ENCODE assay signal across 15 cellular contexts in genomic region chr7:40327113-40327512, GRCh38.
DNase-seq lines count a peak whose midpoint lies in the region; ATAC-seq and TF ChIP-seq lines count a peak whose summit lies in the region.
"Had no signal": no experiment of that assay in that cellular context is flagged by ENCODE, and none has a peak within 500 bp of the region (broad histone marks: within the 10 kb centered on the region; RNA-seq: fewer than 3 reads in every experiment).

No MANE protein-coding gene starts in this region.

- 90% methylated on average over 1 of the region's 2 CpGs for whole genome bisulfite sequencing in mesenchymal stem cell

- H3K36me3 ChIP-seq in mesenchymal stem cell (ENCODE audit: control insufficient read depth in 1 of 2, insufficient read depth in 2 of 2, low read depth in 1 of 2, low read length in 2 of 2) = no peaks in the 10 kb centered on the region
- H3K36me3 ChIP-seq: BLaER1 treated with 17β-estradiol and CSF1 and Interleukin-3, amounts not matched to agents 10 nM and 100 nM had no signal

- no peak for ATAC-seq in HG02588 (IDR thresholded peaks at IDR 0.05; ENCODE audit: unreplicated experiment)
- ATAC-seq: CD8-positive, alpha-beta T cell had no signal

- no peak overlapping the region for H2BK5ac ChIP-seq in mesenchymal stem cell (ENCODE audit: low read depth, low read length, poor library complexity, severe bottlenecking)

- no peak overlapping the region for H2AFZ ChIP-seq in mesenchymal stem cell (ENCODE audit: low read depth, low read length)

- no peak overlapping the region for H3K23ac ChIP-seq in mesenchymal stem cell (ENCODE audit: low read length in 2 of 2)

- no peak overlapping the region for H3K14ac ChIP-seq in mesenchymal stem cell (ENCODE audit: low read length in 2 of 2)

- no peaks in the 10 kb centered on the region for H3K79me1 ChIP-seq in mesenchymal stem cell (replicated peaks; ENCODE audit: low read length, poor library complexity, severe bottlenecking)

- H3K27ac ChIP-seq in VCaP (0 out of 2 replicates have a peak overlapping the region, but pooled peaks have one; percentile 1), mesenchymal stem cell (ENCODE audit: low read length, poor library complexity, severe bottlenecking) (no peak overlapping the region), substantia nigra (ENCODE audit: low read depth, low read length, poor library complexity, severe bottlenecking) (no peak overlapping the region)
- H3K27ac ChIP-seq: BLaER1 treated with 17β-estradiol and CSF1 and Interleukin-3, amounts not matched to agents 10 nM and 100 nM; C4-2B had no signal

- no peak overlapping the region for H2AK5ac ChIP-seq in mesenchymal stem cell (ENCODE audit: low read length, severe bottlenecking)

- no peaks in the 10 kb centered on the region for H3K9me3 ChIP-seq in mesenchymal stem cell (ENCODE audit: control insufficient read depth, low read length)
- H3K9me3 ChIP-seq: BLaER1 treated with 17β-estradiol and CSF1 and Interleukin-3, amounts not matched to agents 10 nM and 100 nM; Caco-2 had no signal

- H4K91ac ChIP-seq in mesenchymal stem cell (ENCODE audit: low read length) = no peak overlapping the region

- H3K9ac ChIP-seq in mesenchymal stem cell (ENCODE audit: low read length) = peak overlapping the region; percentile 66
- H3K9ac ChIP-seq: BLaER1 treated with 17β-estradiol and CSF1 and Interleukin-3, amounts not matched to agents 10 nM and 100 nM had no signal

- H3K4me1 ChIP-seq in mesenchymal stem cell (ENCODE audit: control insufficient read depth, insufficient read depth, low read depth, low read length) = no peaks in the 10 kb centered on the region
- H3K4me1 ChIP-seq: Caco-2 had no signal

- H2BK12ac ChIP-seq in mesenchymal stem cell (ENCODE audit: low read length in 2 of 2) = no peak overlapping the region

- no peak for TF ChIP-seq CTCF in VCaP (conservative IDR thresholded peaks at IDR 0.05)

- H4K8ac ChIP-seq in mesenchymal stem cell (ENCODE audit: low read length) = no peak overlapping the region

- no peak overlapping the region for H2BK15ac ChIP-seq in mesenchymal stem cell (ENCODE audit: low read depth, poor library complexity, severe bottlenecking)

- no peak overlapping the region for H3K4ac ChIP-seq in mesenchymal stem cell (ENCODE audit: low read depth in 1 of 2, low read length in 2 of 2)

- DNase-seq in mesenchymal stem cell = no peak
- DNase-seq in substantia nigra (lab: John Stamatoyannopoulos, UW) = no peak
- DNase-seq in activated naive CD4-positive, alpha-beta T cell treated with anti-CD3 and anti-CD28 coated beads, Interleukin-2, amount 50 U/mL, for 16 hours = no peak
- DNase-seq: 8988T; AML-193; Caco-2; Calu3; CD4-positive, alpha-beta T cell; CD8-positive, alpha-beta T cell; DMS79 treated with DMSO at 0.1 percent for 48 hours; GF-D8 had no signal

- no peak overlapping the region for H3K18ac ChIP-seq in mesenchymal stem cell (ENCODE audit: low read depth in 1 of 2, low read length in 2 of 2)

- no peak overlapping the region for H3K4me2 ChIP-seq in mesenchymal stem cell (ENCODE audit: low read length, poor library complexity, severe bottlenecking)
- H3K4me2 ChIP-seq: BLaER1 treated with 17β-estradiol and CSF1 and Interleukin-3, amounts not matched to agents 10 nM and 100 nM had no signal

- no peak overlapping the region for H2BK120ac ChIP-seq in mesenchymal stem cell (ENCODE audit: low read depth, low read length)

- H3K27me3 ChIP-seq in mesenchymal stem cell (ENCODE audit: control insufficient read depth in 1 of 2, insufficient read depth in 1 of 2, low read length in 2 of 2) = no peaks in the 10 kb centered on the region
- H3K27me3 ChIP-seq: BLaER1 treated with 17β-estradiol and CSF1 and Interleukin-3, amounts not matched to agents 10 nM and 100 nM had no signal

- H3K4me3 ChIP-seq in mesenchymal stem cell (ENCODE audit: insufficient read depth in 1 of 2, low read depth in 1 of 2, low read length in 2 of 2) = no peak overlapping the region
- H3K4me3 ChIP-seq: BLaER1 treated with 17β-estradiol and CSF1 and Interleukin-3, amounts not matched to agents 10 nM and 100 nM had no signal
